ENCODE assay signal across 14 cellular contexts in the genomic region with DNA sequence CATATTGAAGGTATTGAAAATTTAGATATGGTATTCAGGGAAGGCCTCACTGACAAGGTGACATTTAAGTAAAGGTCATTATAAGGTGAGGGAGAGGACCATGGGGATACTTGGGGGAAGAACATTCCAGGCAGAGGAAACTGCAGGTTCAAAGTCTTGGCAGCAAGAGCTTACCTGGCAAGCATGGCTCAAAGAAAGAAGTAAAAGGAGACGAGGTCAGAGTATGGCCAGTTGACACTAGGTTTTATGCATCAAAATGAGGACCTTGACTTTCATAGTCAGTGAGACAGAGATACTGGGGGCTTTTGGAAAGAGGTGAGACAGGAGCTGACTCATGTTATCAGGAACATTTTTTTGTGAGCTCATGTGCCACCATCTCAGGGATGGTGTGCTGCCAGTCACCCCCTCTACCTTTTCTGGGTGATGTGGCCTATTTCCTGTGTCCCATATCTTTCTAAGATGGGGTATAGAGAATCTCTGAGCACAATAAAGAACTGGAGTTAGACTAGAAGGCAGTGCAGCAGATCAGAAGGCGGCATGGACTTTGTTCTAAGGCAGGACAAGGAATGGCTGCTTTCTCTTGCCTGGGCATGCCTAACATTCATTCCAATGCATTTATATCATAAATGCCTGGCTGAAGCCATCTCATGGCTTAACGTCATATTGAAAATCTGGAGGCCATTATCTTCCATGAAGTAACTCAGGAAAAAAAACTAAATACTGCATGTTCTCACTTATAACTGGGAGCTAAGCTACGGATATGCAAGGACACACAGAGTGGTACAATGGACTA.
DNase-seq lines count a peak whose midpoint lies in the region; ATAC-seq and TF ChIP-seq lines count a peak whose summit lies in the region.
"Had no signal": no experiment of that assay in that cellular context is flagged by ENCODE, and none has a peak within 500 bp of the region (broad histone marks: within the 10 kb centered on the region; RNA-seq: fewer than 3 reads in every experiment).

No MANE protein-coding gene starts in this region.

- no peaks in the 10 kb centered on the region for H3K9me2 ChIP-seq in GM23248 (ENCODE audit: insufficient read depth)

- TF ChIP-seq CTCF in epithelial cell of esophagus (IDR thresholded peaks at IDR 0.05; ENCODE audit: insufficient read depth, low read depth, low read length, missing control alignments), result no peak

- DNase-seq in DMS79 treated with DMSO at 0.1 percent for 48 hours (lab: John Stamatoyannopoulos, UW) (peak; percentile 58), DMS79 (lab: John Stamatoyannopoulos, UW) (no peak), GM23248 (peak; percentile 70), epithelial cell of esophagus (ENCODE audit: low read depth) (peak; percentile 90), left colon (no peak), NCI-H510A (lab: John Stamatoyannopoulos, UW) (no peak), NCI-H2171 (lab: John Stamatoyannopoulos, UW) (no peak)
- DNase-seq: H9, IMR-90, Kasumi-1, SJCRH30 had no signal

- no peaks in the 10 kb centered on the region; the same call in 1 of the 2 replicates for H3F3A ChIP-seq in GM23248 (ENCODE audit: insufficient read depth)

- no peaks in the 10 kb centered on the region for H3K9me3 ChIP-seq in GM23248 (ENCODE audit: low read depth)
- H3K9me3 ChIP-seq: SJCRH30 had no signal

- no peak overlapping the region for H3K27ac Mint-ChIP-seq in activated T-helper 17 cell treated with anti-CD3 and anti-CD28 coated beads, Interleukin-2, amount 50 U/mL, for 72 hours
- H3K27ac Mint-ChIP-seq: CD14-positive monocyte, H9 had no signal

- no peaks in the 10 kb centered on the region for H3K79me2 ChIP-seq in GM23248 (ENCODE audit: insufficient read depth)

- H3K4me1 ChIP-seq in GM23248 (ENCODE audit: insufficient read depth), result peaks cover 21% of the 10 kb centered on the region

- H3K4me1 Mint-ChIP-seq in activated T-helper 17 cell treated with anti-CD3 and anti-CD28 coated beads, Interleukin-2, amount 50 U/mL, for 72 hours, result no peaks in the 10 kb centered on the region
- H3K4me1 Mint-ChIP-seq: CD14-positive monocyte, H9 had no signal

- H3K4me2 ChIP-seq in GM23248 (ENCODE audit: unreplicated experiment), result no peak overlapping the region

- no peak overlapping the region for H3K27ac ChIP-seq in GM23248
- H3K27ac ChIP-seq: 22Rv1, SJCRH30 had no signal

- in situ Hi-C loops in GM23248 (cut with MboI), result loop anchor here (25.0 kb wide), 1 partner anchor 190 kb away; no protein-coding TSS in a partner anchor

- H3K4me3 Mint-ChIP-seq in activated T-helper 17 cell treated with anti-CD3 and anti-CD28 coated beads, Interleukin-2, amount 50 U/mL, for 72 hours, result no peak overlapping the region
- H3K4me3 Mint-ChIP-seq: CD14-positive monocyte, H9 had no signal

- intact Hi-C loops in left colon (cut with DNase I, micrococcal nuclease), result no loop called here

- peak; percentile 75 for ATAC-seq in left colon
- ATAC-seq in activated T-helper 17 cell treated with anti-CD3 and anti-CD28 coated beads, Interleukin-2, amount 50 U/mL, for 72 hours (replicated peaks), result no peak

- H3K27me3 ChIP-seq in GM23248 (replicated peaks; ENCODE audit: insufficient read depth), result no peaks in the 10 kb centered on the region
- H3K27me3 ChIP-seq: SJCRH30 had no signal

- no peaks in the 10 kb centered on the region for H3K36me3 ChIP-seq in GM23248 (ENCODE audit: low read depth)
- H3K36me3 ChIP-seq: SJCRH30 had no signal

- H2AFZ ChIP-seq in GM23248, result peak overlapping the region; percentile 36

- peaks cover 3% of the 10 kb centered on the region for H3K27me3 Mint-ChIP-seq in activated T-helper 17 cell treated with anti-CD3 and anti-CD28 coated beads, Interleukin-2, amount 50 U/mL, for 72 hours

- 33 to 41% methylated on average over 4 of the region's 4 CpGs for WGBS in GM23248 (ENCODE audit: low coverage in 1 of 2, low lambda C conversion rate in 2 of 2, missing lambda C conversion rate in 2 of 2), 2 experiments

- H3K36me3 Mint-ChIP-seq in activated T-helper 17 cell treated with anti-CD3 and anti-CD28 coated beads, Interleukin-2, amount 50 U/mL, for 72 hours (ENCODE audit: low read depth), result no peaks in the 10 kb centered on the region
- H3K36me3 Mint-ChIP-seq: CD14-positive monocyte had no signal

- no peak overlapping the region for H3K4me3 ChIP-seq in GM23248
- no peak overlapping the region for H3K4me3 ChIP-seq in epithelial cell of esophagus (ENCODE audit: low read length)
- H3K4me3 ChIP-seq: SJCRH30 had no signal

- no peak overlapping the region for H3K9ac ChIP-seq in GM23248

- H4K20me1 ChIP-seq in GM23248 (ENCODE audit: insufficient read depth), result no peaks in the 10 kb centered on the region

- no peaks in the 10 kb centered on the region for H3K9me3 Mint-ChIP-seq in activated T-helper 17 cell treated with anti-CD3 and anti-CD28 coated beads, Interleukin-2, amount 50 U/mL, for 72 hours
- H3K9me3 Mint-ChIP-seq: H9 had no signal

Comparison
In these comparisons a context has a peak if more than half of its experiments do, and no peak if none do; other contexts are left out.
1. DNase-seq: peak in DMS79 treated with DMSO at 0.1 percent for 48 hours (single experiment), GM23248 (single experiment) and epithelial cell of esophagus (single experiment); none in DMS79 (single experiment), left colon (0 of 2), NCI-H510A (single experiment) and NCI-H2171 (single experiment).